ENCODE assay signal across 8 cellular contexts in genomic region chr17:4073983-4074830, GRCh38.
DNase-seq lines count a peak whose midpoint lies in the region; ATAC-seq and TF ChIP-seq lines count a peak whose summit lies in the region.

No MANE protein-coding gene starts in this region.

- DNase-seq in Right ventricle myocardium inferior (ENCODE audit: missing footprints) (no peak), cardiac septum (ENCODE audit: low spot score) (no peak), caudate nucleus (lab: John Stamatoyannopoulos, UW) (peak in 3 of 61 donors; percentile 3 to 74 (median 17)), thoracic aorta (ENCODE audit: low spot score) (no peak), NCI-H2107 treated with DMSO at 0.1 percent for 48 hours (lab: John Stamatoyannopoulos, UW; ENCODE audit: unreplicated experiment) (no peak), DMS 273 treated with DMSO at 0.1 percent for 48 hours (lab: John Stamatoyannopoulos, UW) (no peak)
- no peak for DNase-seq in activated CD8-positive, alpha-beta memory T cell treated with anti-CD3 and anti-CD28 coated beads, Interleukin-2, amount 50 U/mL, for 4 hours

- H3K4me1 ChIP-seq in thoracic aorta (ENCODE audit: control insufficient read depth in 1 of 2, low read depth in 2 of 2): peaks cover 26 to 35% of the 10 kb centered on the region in 2 donors

- H3K36me3 ChIP-seq in thoracic aorta: peaks cover 60% of the 10 kb centered on the region

- H3K9me3 ChIP-seq in thoracic aorta: no peaks in the 10 kb centered on the region

- ATAC-seq in Right ventricle myocardium inferior: peak; percentile 48
- peak; percentile 87 for ATAC-seq in HG03159 (IDR thresholded peaks at IDR 0.05; ENCODE audit: unreplicated experiment)
- ATAC-seq in thoracic aorta (ENCODE audit: insufficient number of reproducible peaks, low FRiP score, low read depth): no peak

- H3K27me3 ChIP-seq in thoracic aorta (replicated peaks; ENCODE audit: insufficient read depth): no peaks in the 10 kb centered on the region

- H3K4me3 ChIP-seq in thoracic aorta: no peak overlapping the region

- TF ChIP-seq CTCF in thoracic aorta (IDR thresholded peaks at IDR 0.05): no peak

- intact Hi-C loops in Right ventricle myocardium inferior (cut with DNase I) (loop anchor here (10.0 kb wide), 1 partner anchor 339 kb away; no protein-coding TSS in a partner anchor), cardiac septum (cut with DNase I) (loop anchor here (2.0 kb wide), 1 partner anchor 159 kb away; no protein-coding TSS in a partner anchor)

- H3K27ac ChIP-seq in caudate nucleus (ENCODE audit: low read depth, low read length) (peak overlapping the region; percentile 41), thoracic aorta (peak overlapping the region; percentile 70 to 84)
